In genomic region chr4:183195534-183195933, GRCh38 we compare ENCODE assay signal across 28 cellular contexts.
"Had no signal": no experiment of that assay in that cellular context is flagged by ENCODE, and none has a peak within 500 bp of the region (broad histone marks: within the 10 kb centered on the region; RNA-seq: fewer than 3 reads in every experiment).

No MANE protein-coding gene starts in this region.

- H3K4me3 Mint-ChIP-seq: activated B cell treated with CpG ODN at 0.5 μM for 24 hours; activated CD4-positive, alpha-beta T cell treated with anti-CD3 and anti-CD28 coated beads for 36 hours; activated naive CD8-positive, alpha-beta T cell; activated T-cell treated with anti-CD3 and anti-CD28 coated beads, Interleukin-2, amount 50 U/mL, for 24 hours; natural killer cell; type B pancreatic cell had no signal

- H3K4me1 ChIP-seq: breast epithelium, vagina had no signal

- H3K27ac ChIP-seq: breast epithelium, coronary artery, foreskin keratinocyte, left lung, ovary, psoas muscle, right atrium auricular region, spleen, thoracic aorta, vagina had no signal

- H3K36me3 ChIP-seq: breast epithelium, left lung, ovary, right atrium auricular region, spleen, thoracic aorta, vagina had no signal

- H3K27me3 ChIP-seq: breast epithelium, foreskin keratinocyte, left lung, ovary, right atrium auricular region, spleen, vagina had no signal

- H3K36me3 Mint-ChIP-seq: activated naive CD8-positive, alpha-beta T cell; natural killer cell had no signal

- H3K27ac Mint-ChIP-seq: activated B cell treated with CpG ODN at 0.5 μM for 24 hours; activated CD4-positive, alpha-beta T cell treated with anti-CD3 and anti-CD28 coated beads for 36 hours; activated naive CD8-positive, alpha-beta T cell; activated T-cell treated with anti-CD3 and anti-CD28 coated beads, Interleukin-2, amount 50 U/mL, for 24 hours; activated T-helper 2 cell treated with anti-CD3 and anti-CD28 coated beads, Interferon-gamma antibody, Interleukin-2, Interleukin-4, amounts not matched to agents 10 μg/mL and 5 μg/mL and 100 μg/mL, durations not matched to agents 14 hours and 24 hours and 36 hours; natural killer cell; type B pancreatic cell had no signal

- DNase-seq: activated B cell treated with CpG ODN at 0.5 μM for 24 hours; activated CD4-positive, alpha-beta T cell treated with anti-CD3 and anti-CD28 coated beads for 36 hours; activated CD4-positive, alpha-beta T cell treated with anti-CD3 and anti-CD28 coated beads, Interleukin-2, amount 50 U/mL, for 4 hours; activated CD8-positive, alpha-beta memory T cell treated with anti-CD3 and anti-CD28 coated beads for 24 hours; activated CD8-positive, alpha-beta memory T cell treated with anti-CD3 and anti-CD28 coated beads, Interleukin-2, amount 50 U/mL, for 4 hours; activated naive CD4-positive, alpha-beta T cell; activated T-cell treated with anti-CD3 and anti-CD28 coated beads, Interleukin-2, amount 50 U/mL, for 24 hours; amniotic stem cell; cerebellar nuclear complex; foreskin keratinocyte; hippocampal formation; kidney glomerular epithelial cell; midbrain; natural killer cell; ovary; psoas muscle; spleen; stimulated activated CD4-positive, alpha-beta T cell treated with anti-CD3 and anti-CD28 coated beads, Interleukin-4, amount 100 ng/mL, for 1 hour; stimulated activated naive CD4-positive, alpha-beta T cell treated with Interleukin-2 at 50 U/mL for 16 hours had no signal

- H3K4me1 Mint-ChIP-seq: activated B cell treated with CpG ODN at 0.5 μM for 24 hours; activated CD4-positive, alpha-beta T cell treated with anti-CD3 and anti-CD28 coated beads for 36 hours had no signal

- H3K9me3 ChIP-seq: breast epithelium, left lung, ovary, psoas muscle, right atrium auricular region, spleen, thoracic aorta, vagina had no signal

- H3K4me3 ChIP-seq: breast epithelium, coronary artery, left lung, ovary, psoas muscle, right atrium auricular region, spleen, thoracic aorta, vagina had no signal

- H3K27me3 Mint-ChIP-seq: activated naive CD8-positive, alpha-beta T cell; type B pancreatic cell had no signal

- H3K9me3 Mint-ChIP-seq: activated B cell treated with CpG ODN at 0.5 μM for 24 hours; activated T-cell treated with anti-CD3 and anti-CD28 coated beads, Interleukin-2, amount 50 U/mL, for 24 hours; activated T-helper 2 cell treated with anti-CD3 and anti-CD28 coated beads, Interferon-gamma antibody, Interleukin-2, Interleukin-4, amounts not matched to agents 10 μg/mL and 5 μg/mL and 100 μg/mL, durations not matched to agents 14 hours and 24 hours and 36 hours; natural killer cell; type B pancreatic cell had no signal
